8 cellular contexts compared by ENCODE assay signal in genomic region chr17:81702934-81703746, GRCh38. TPM values are rescaled to one million over a fixed set of nuclear protein-coding genes. Genes with fewer than 3 reads are reported as not detected.
A peak's percentile ranks its signal among the peaks of the same experiment; 100 is the strongest.
DNase-seq lines count a peak whose midpoint lies in the region; ATAC-seq and TF ChIP-seq lines count a peak whose summit lies in the region.

Gene MRPL12 (plus strand): TSS chr17:81703367. CDS start chr17:81703502, 135 bp downstream.

- no peaks in the 10 kb centered on the region for H3K9me3 ChIP-seq in adrenal gland (replicated peaks in 1 of 3)
- no peaks in the 10 kb centered on the region for H3K9me3 ChIP-seq in upper lobe of left lung

- WGBS in adrenal gland, 4 donors = 1% methylated on average over 24 to 102 of the region's 102 CpGs
- WGBS in upper lobe of left lung, 2 donors = 0 to 1% methylated on average over 18 to 30 of the region's 102 CpGs

- H3K27me3 ChIP-seq in adrenal gland (no peaks in the 10 kb centered on the region), upper lobe of left lung (no peaks in the 10 kb centered on the region)

- TF ChIP-seq CTCF in GM12874 (IDR thresholded peaks at IDR 0.05; ENCODE audit: insufficient read depth, low read depth, low read length) = 0 out of 2 replicates have a peak, but pooled peaks have one; percentile 13
- TF ChIP-seq CTCF in adrenal gland (IDR thresholded peaks at IDR 0.05) = peak in 4 of 6 experiments; percentile 18 to 49 (median 41)
- TF ChIP-seq CTCF in upper lobe of left lung (IDR thresholded peaks at IDR 0.05) = peak in 4 of 6 experiments; percentile 59 to 80 (median 71)

- intact Hi-C loops in adrenal gland (cut with DNase I) (no loop called here), left cardiac atrium (cut with DNase I) (no loop called here), posterior vena cava (cut with DNase I) (no loop called here)

- H3K27ac ChIP-seq in adrenal gland (peak within 1 kb of the TSS; percentile 73 to 100 (median 92)), upper lobe of left lung (peak within 1 kb of the TSS; percentile 85 to 97 (median 90))

- H3K4me1 ChIP-seq in adrenal gland (replicated peaks in 1 of 2) (peaks cover 19 to 27% of the 10 kb centered on the region in 2 donors), upper lobe of left lung (peaks cover 24 to 35% (median 30%) of the 10 kb centered on the region in 4 donors)

- TF ChIP-seq EP300 in upper lobe of left lung (IDR thresholded peaks at IDR 0.05) = peak in 1 of 4 donors; percentile 85

- ATAC-seq in HG02759 (IDR thresholded peaks at IDR 0.05; ENCODE audit: unreplicated experiment) (peak; percentile 87), left cardiac atrium (peak; percentile 95 to 96), upper lobe of left lung (ENCODE audit: low FRiP score in 2 of 2) (peak; percentile 94 to 98)

- H3K4me3 ChIP-seq in adrenal gland = peak within 1 kb of the TSS; percentile 46 to 96 (median 70)
- peak within 1 kb of the TSS; percentile 61 to 98 (median 83) for H3K4me3 ChIP-seq in upper lobe of left lung

- TF ChIP-seq POLR2A in adrenal gland (IDR thresholded peaks at IDR 0.05) (peak; percentile 80 to 94), upper lobe of left lung (IDR thresholded peaks at IDR 0.05) (peak in 3 of 4 donors; percentile 75 to 90 (median 84))

- DNase-seq in NCI-H1436 treated with DMSO at 0.1 percent for 48 hours (lab: John Stamatoyannopoulos, UW) = peak; percentile 63
- peak; percentile 76 to 91 (median 84) for DNase-seq in T-helper 1 cell
- DNase-seq in adrenal gland = peak; percentile 90 to 96 (median 93)
- DNase-seq in left cardiac atrium = peak; percentile 96
- DNase-seq in posterior vena cava (ENCODE audit: low spot score) = peak; percentile 98
- peak; percentile 95 to 97 for DNase-seq in upper lobe of left lung

- H3K36me3 ChIP-seq in adrenal gland (replicated peaks in 1 of 2) = peaks cover 0 to 61% of the 10 kb centered on the region in 2 donors
- peaks cover 16 to 65% (median 50%) of the 10 kb centered on the region in 4 donors for H3K36me3 ChIP-seq in upper lobe of left lung

RNA-seq across cellular contexts. Expression of gene MRPL12, which starts in this region (rescaled TPM):
- total RNA-seq in adrenal gland (10 to 100 TPM; 55.8 to 98.8 (median 85.6) TPM), left cardiac atrium (100 to 1,000 TPM; 133 TPM), posterior vena cava (10 to 100 TPM; 31.8 to 36.8 TPM), upper lobe of left lung (10 to 100 TPM; 29.3 to 69.8 (median 47.8) TPM)
- polyA plus RNA-seq in adrenal gland = 100 to 1,000 TPM in 2 of 3 donors, 10 to 100 TPM in 1; 60.7 to 159 (median 141) TPM

Comparison
In these comparisons a context has a peak if more than half of its experiments do, and no peak if none do; other contexts are left out.
1. Peak in every context shown above with its lines: DNase-seq, ATAC-seq, H3K4me3 ChIP-seq and H3K27ac ChIP-seq.
2. CTCF ChIP-seq: peak in every context shown above with its lines; median percentile 71 in upper lobe of left lung; 41 in adrenal gland; 13 in GM12874.